Comparison of ENCODE assay signal across 14 cellular contexts in the genomic region with DNA sequence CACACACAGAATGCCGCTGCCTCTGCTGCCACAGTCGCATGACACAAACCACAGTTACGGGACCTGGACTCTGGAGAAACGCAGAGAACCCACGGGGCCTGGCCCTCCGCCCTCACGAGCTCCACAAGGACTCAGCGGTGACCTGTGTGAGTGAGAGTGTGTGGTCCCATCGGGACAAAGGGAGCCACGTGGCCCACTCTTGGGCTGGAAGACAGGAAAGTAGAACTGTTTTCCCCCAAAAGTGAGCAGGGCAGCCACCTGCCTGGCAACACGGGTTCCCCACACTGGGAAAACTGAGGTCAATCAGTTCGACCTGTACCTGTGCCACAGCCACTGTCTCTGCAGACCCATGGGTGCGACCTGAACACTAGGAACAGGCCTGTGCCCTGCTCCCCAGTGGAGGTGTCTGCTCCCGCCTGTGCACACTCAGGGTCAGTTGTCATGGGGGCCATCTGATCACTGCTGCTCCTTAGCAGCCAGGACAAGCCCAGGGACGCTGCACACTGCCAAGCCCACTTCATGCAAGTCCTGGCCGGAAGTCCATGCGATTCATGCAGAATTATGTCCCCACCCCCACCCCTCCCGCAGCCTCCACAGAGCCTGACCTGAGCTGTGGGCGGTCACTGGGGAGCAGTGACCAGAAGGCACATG. TPM values are rescaled to one million over a fixed set of nuclear protein-coding genes. Genes with fewer than 3 reads are reported as not detected.
DNase-seq lines count a peak whose midpoint lies in the region; ATAC-seq and TF ChIP-seq lines count a peak whose summit lies in the region.
"Had no signal": no experiment of that assay in that cellular context is flagged by ENCODE, and none has a peak within 500 bp of the region (broad histone marks: within the 10 kb centered on the region; RNA-seq: fewer than 3 reads in every experiment).

No MANE protein-coding gene starts in this region.

- no peak overlapping the region for H2BK15ac ChIP-seq in neuronal stem cell (ENCODE audit: low read length)

- no peak overlapping the region for H3K4ac ChIP-seq in neuronal stem cell (ENCODE audit: low read length)

- POLR2A ChIA-PET in MCF 10A (lab: Yijun Ruan, JAX): no interaction called here

- no peak overlapping the region for H3K14ac ChIP-seq in neuronal stem cell (ENCODE audit: low read length)

- H3K9ac ChIP-seq in neuronal stem cell (ENCODE audit: low read depth, low read length, poor library complexity): peak overlapping the region; percentile 27

- TF ChIP-seq POLR2A in breast epithelium (IDR thresholded peaks at IDR 0.05): no peak

- no peaks in the 10 kb centered on the region for H3K79me1 ChIP-seq in neuronal stem cell (ENCODE audit: low read depth, low read length)

- peak overlapping the region; percentile 93 for H2BK12ac ChIP-seq in neuronal stem cell (ENCODE audit: low read length)

- H3K4me1 ChIP-seq in breast epithelium: peaks cover 0 to 8% of the 10 kb centered on the region in 2 donors
- peaks cover 11 to 32% of the 10 kb centered on the region in 2 donors for H3K4me1 ChIP-seq in neuronal stem cell (ENCODE audit: control insufficient read depth in 2 of 2, insufficient read depth in 1 of 2, low read depth in 1 of 2, low read length in 2 of 2)
- H3K4me1 ChIP-seq in aorta (ENCODE audit: control insufficient read depth in 1 of 2, insufficient read depth in 2 of 2, low read length in 2 of 2): no peaks in the 10 kb centered on the region
- H3K4me1 ChIP-seq: prostate gland had no signal

- H3K27me3 Mint-ChIP-seq in MCF 10A (ENCODE audit: insufficient read depth, unreplicated experiment): no peaks in the 10 kb centered on the region

- H3K27ac Mint-ChIP-seq in MCF 10A (ENCODE audit: low read depth, unreplicated experiment): no peak overlapping the region
- H3K27ac Mint-ChIP-seq: immature natural killer cell had no signal

- DNase-seq in breast epithelium (ENCODE audit: low spot score in 2 of 2) (no peak), MCF 10A (ENCODE audit: unreplicated experiment) (no peak), Right ventricle myocardium superior (peak; percentile 40), neuronal stem cell (ENCODE audit: low spot score) (no peak), aorta (peak; percentile 45 to 75), Kasumi-1 (lab: John Stamatoyannopoulos, UW) (no peak), NCI-H345 treated with DMSO at 0.1 percent for 48 hours (lab: John Stamatoyannopoulos, UW; ENCODE audit: unreplicated experiment) (no peak), SHP77 (lab: John Stamatoyannopoulos, UW) (no peak)
- DNase-seq: activated CD4-positive, CD25-positive, alpha-beta regulatory T cell; immature natural killer cell; MM.1S; NCI-H1930; NCI-H748 treated with DMSO at 0.1 percent for 48 hours had no signal

- H3K27ac ChIP-seq in breast epithelium: peak overlapping the region; percentile 81 to 89
- H3K27ac ChIP-seq in neuronal stem cell (replicated peaks; ENCODE audit: low read length): no peak overlapping the region
- H3K27ac ChIP-seq in aorta (ENCODE audit: low read depth in 1 of 2, low read length in 2 of 2): peak overlapping the region; percentile 71 to 95
- H3K27ac ChIP-seq: prostate gland had no signal

- H3K36me3 Mint-ChIP-seq in MCF 10A (ENCODE audit: insufficient read depth, unreplicated experiment): no peaks in the 10 kb centered on the region

- H3K9me3 ChIP-seq in breast epithelium: no peaks in the 10 kb centered on the region
- H3K9me3 ChIP-seq in neuronal stem cell (replicated peaks in 1 of 2; ENCODE audit: control insufficient read depth in 2 of 2, insufficient read depth in 1 of 2, low read depth in 1 of 2, low read length in 2 of 2): peaks cover 2 to 7% of the 10 kb centered on the region in 2 donors
- no peaks in the 10 kb centered on the region for H3K9me3 ChIP-seq in aorta (ENCODE audit: control insufficient read depth, low read length)
- H3K9me3 ChIP-seq: prostate gland had no signal

- CTCF ChIA-PET in MCF 10A (lab: Yijun Ruan, JAX): interaction anchor here (0.7 kb wide), 1 partner anchor 117 kb away, joined by 4 read pairs; no protein-coding TSS in a partner anchor

- intact Hi-C loops in breast epithelium (cut with DNase I; ENCODE audit: low total_unique reads): no loop called here
- intact Hi-C loops in MCF 10A (cut with micrococcal nuclease): no loop called here
- intact Hi-C loops in Right ventricle myocardium superior (cut with DNase I): no loop called here
- intact Hi-C loops in aorta (cut with DNase I): loop anchor here in 1 of 2 donors (5.0 kb wide), 2 partner anchors 42 to 63 kb away; no protein-coding TSS in a partner anchor

- peak overlapping the region; percentile 59 for H3K18ac ChIP-seq in neuronal stem cell (ENCODE audit: low read length)

- H3K36me3 ChIP-seq in breast epithelium: no peaks in the 10 kb centered on the region
- no peaks in the 10 kb centered on the region for H3K36me3 ChIP-seq in neuronal stem cell (replicated peaks in 1 of 2; ENCODE audit: control insufficient read depth in 2 of 2, insufficient read depth in 2 of 2, low read length in 2 of 2)
- no peaks in the 10 kb centered on the region for H3K36me3 ChIP-seq in aorta (ENCODE audit: control insufficient read depth in 1 of 2, insufficient read depth in 2 of 2, low read length in 1 of 2)
- H3K36me3 ChIP-seq: prostate gland had no signal

- ATAC-seq in Right ventricle myocardium superior (ENCODE audit: poor library complexity) (no peak), aorta (ENCODE audit: low FRiP score) (no peak)

- no peak for TF ChIP-seq CTCF in breast epithelium (IDR thresholded peaks at IDR 0.05)
- no peak for TF ChIP-seq CTCF in MCF 10A (IDR thresholded peaks at IDR 0.05; ENCODE audit: unreplicated experiment)

- H4K8ac ChIP-seq in neuronal stem cell (ENCODE audit: low read depth, low read length): no peak overlapping the region

- H3K23ac ChIP-seq in neuronal stem cell (ENCODE audit: low read depth, low read length, poor library complexity): peak overlapping the region; percentile 61

- no TSS peak for BruUV-seq in MCF 10A (replicated peaks; lab: Mats Ljungman, UMichigan)

- peak overlapping the region; percentile 59 for H2AK5ac ChIP-seq in neuronal stem cell (ENCODE audit: low read depth, low read length)

- H3K27me3 ChIP-seq in breast epithelium (no peaks in the 10 kb centered on the region), neuronal stem cell (ENCODE audit: control insufficient read depth in 3 of 3, insufficient read depth in 3 of 3, low read depth in 1 of 3, low read length in 3 of 3) (peaks cover 0 to 48% (median 21%) of the 10 kb centered on the region in 3 experiments), aorta (ENCODE audit: control insufficient read depth in 1 of 2, insufficient read depth in 2 of 2, low read length in 1 of 2) (no peaks in the 10 kb centered on the region)

- no peak overlapping the region for H3K4me3 Mint-ChIP-seq in MCF 10A (ENCODE audit: unreplicated experiment)

- no peak overlapping the region for H2AFZ ChIP-seq in neuronal stem cell (ENCODE audit: low read length)

- no peak overlapping the region for H3K4me3 ChIP-seq in breast epithelium
- H3K4me3 ChIP-seq in neuronal stem cell (ENCODE audit: low read length in 2 of 2): no peak overlapping the region
- H3K4me3 ChIP-seq in aorta (ENCODE audit: low read length in 2 of 2): no peak overlapping the region

- peaks cover 7% of the 10 kb centered on the region for H3K4me1 Mint-ChIP-seq in MCF 10A (ENCODE audit: insufficient read depth, unreplicated experiment)

- H2BK5ac ChIP-seq in neuronal stem cell (ENCODE audit: low read length): no peak overlapping the region

- H2BK120ac ChIP-seq in neuronal stem cell (ENCODE audit: low read depth, low read length): no peak overlapping the region

- H4K91ac ChIP-seq in neuronal stem cell (ENCODE audit: low read depth, low read length, poor library complexity): no peak overlapping the region

- no peak overlapping the region for H3K4me2 ChIP-seq in neuronal stem cell (ENCODE audit: insufficient read depth, low read length, poor library complexity, severe bottlenecking)

- WGBS in neuronal stem cell (ENCODE audit: extremely low coverage in 2 of 2, insufficient read length in 2 of 2, insufficient replicate concordance in 1 of 2), 2 donors: no CpG with 5 or more reads among the region's 19 CpGs
- 83 to 84% methylated on average over 19 of the region's 19 CpGs for WGBS in aorta, 2 donors

- peaks cover 8% of the 10 kb centered on the region for H3K9me3 Mint-ChIP-seq in MCF 10A (ENCODE audit: unreplicated experiment)

RNA-seq across cellular contexts. Expression of a gene that starts 54.4 kb away (rescaled TPM):
- total RNA-seq in breast epithelium (10 to 100 TPM; 19.9 to 21.3 (median 20.0) TPM), MCF 10A (2022) (18.1 and 19.4 TPM in 2 replicates), Right ventricle myocardium superior (11.6 TPM), aorta (100 to 1,000 TPM in 1 of 2 donors, 10 to 100 TPM in 1; 87.9 to 224 TPM)
- 5.9 TPM for polyA plus RNA-seq in neuronal stem cell (2013, experiment 1 of 2)
- 6.1 TPM for polyA plus RNA-seq in neuronal stem cell (2013, experiment 2 of 2)
- polyA plus RNA-seq in aorta: 10 to 100 TPM; 54.7 to 93.3 TPM

Comparison
In these comparisons a context has a peak if more than half of its experiments do, and no peak if none do; other contexts are left out.
1. DNase-seq: peak in Right ventricle myocardium superior (single experiment) and aorta (2 of 2); none in breast epithelium (0 of 2), MCF 10A (single experiment), neuronal stem cell (single experiment), Kasumi-1 (0 of 2), NCI-H345 treated with DMSO at 0.1 percent for 48 hours (single experiment) and SHP77 (0 of 2).